Comparison of ENCODE assay signal across 14 cellular contexts in the genomic region with DNA sequence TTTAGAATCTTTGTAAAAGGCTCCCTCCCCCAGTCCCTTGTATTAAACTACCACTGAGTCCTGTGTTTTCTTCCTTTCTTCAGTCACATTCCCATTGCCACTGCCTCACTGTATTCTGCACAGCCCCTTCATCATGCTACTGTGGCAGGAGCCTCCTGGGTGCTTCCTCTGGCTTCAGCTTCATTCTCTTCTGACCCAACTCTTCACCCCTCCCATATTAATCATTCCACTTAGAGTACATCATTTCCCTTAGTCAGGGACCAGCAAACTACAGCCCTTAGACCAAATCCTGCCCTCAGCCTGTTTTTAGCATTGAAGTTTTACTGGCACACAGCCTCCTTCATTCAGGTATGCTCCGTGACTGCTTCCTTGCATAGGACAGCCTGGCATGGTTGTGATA.
"Had no signal": no experiment of that assay in that cellular context is flagged by ENCODE, and none has a peak within 500 bp of the region (broad histone marks: within the 10 kb centered on the region; RNA-seq: fewer than 3 reads in every experiment).

No MANE protein-coding gene starts in this region.

- H3K36me3 ChIP-seq: heart right ventricle, right atrium auricular region, thyroid gland had no signal

- H3K4me1 ChIP-seq: heart right ventricle, right atrium auricular region, thyroid gland had no signal

- H3K27me3 ChIP-seq: heart right ventricle, right atrium auricular region, thyroid gland had no signal

- FAIRE-seq: frontal cortex, kidney, urothelium cell line had no signal

- H3K9me3 ChIP-seq: heart right ventricle, right atrium auricular region, thyroid gland had no signal

- ATAC-seq: activated T-cell treated with anti-CD3 and anti-CD28 coated beads, Interleukin-2, amount 50 U/mL, for 4 hours; heart right ventricle had no signal

- H3K27ac ChIP-seq: coronary artery, heart right ventricle, right atrium auricular region, thyroid gland had no signal

- H3K4me3 ChIP-seq: coronary artery, heart right ventricle, right atrium auricular region, smooth muscle cell, thyroid gland had no signal

- DNase-seq: activated CD4-positive, alpha-beta memory T cell treated with anti-CD3 and anti-CD28 coated beads for 36 hours; activated CD4-positive, alpha-beta T cell treated with anti-CD3 and anti-CD28 coated beads for 1 hour; activated effector memory CD4-positive, alpha-beta T cell treated with anti-CD3 and anti-CD28 coated beads, Interleukin-2, amount 50 U/mL, for 16 hours; activated T-cell treated with anti-CD3 and anti-CD28 coated beads, Interleukin-2, amount 50 U/mL, for 4 hours; effector CD8-positive, alpha-beta T cell; heart right ventricle; kidney; posterior cingulate gyrus; thyroid gland had no signal
